In the genomic region with DNA sequence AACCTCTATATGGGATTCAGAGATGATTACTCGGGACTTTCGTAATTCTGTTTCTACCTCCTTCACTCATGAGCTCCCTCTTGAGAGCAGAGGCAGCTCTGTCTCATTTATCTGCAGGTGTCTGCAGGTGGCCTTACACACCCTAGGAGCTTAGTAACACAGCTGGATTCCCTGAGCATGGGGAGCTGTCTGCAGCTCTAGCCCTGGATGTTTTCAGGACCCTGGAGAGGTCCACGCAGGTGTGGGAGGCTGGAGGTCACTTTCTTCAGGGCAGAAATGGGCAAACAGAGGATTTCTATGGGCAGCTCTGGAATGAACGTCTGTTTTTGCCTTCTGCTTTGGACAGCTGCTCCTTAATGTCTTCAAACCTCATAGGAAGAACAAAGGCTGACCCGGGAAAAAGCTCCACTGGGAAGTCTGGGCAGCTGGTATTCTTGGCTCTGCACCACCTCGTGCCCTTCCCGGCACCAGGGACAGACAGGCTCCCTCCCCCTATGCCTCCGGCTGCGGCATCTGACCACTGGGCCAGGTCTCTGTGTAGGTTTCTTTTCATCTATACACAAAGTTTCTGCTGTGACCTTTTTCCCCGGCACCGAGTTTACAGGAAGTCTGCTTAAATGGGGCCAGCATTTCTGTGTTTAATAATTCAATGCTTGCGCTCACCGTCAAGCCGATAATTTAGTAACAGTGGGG, we compare ENCODE assay signal across 13 cellular contexts.
A peak's percentile ranks its signal among the peaks of the same experiment; 100 is the strongest.
DNase-seq lines count a peak whose midpoint lies in the region; ATAC-seq and TF ChIP-seq lines count a peak whose summit lies in the region.
"Had no signal": no experiment of that assay in that cellular context is flagged by ENCODE, and none has a peak within 500 bp of the region (broad histone marks: within the 10 kb centered on the region; RNA-seq: fewer than 3 reads in every experiment).

No MANE protein-coding gene starts in this region.

- H2AFZ ChIP-seq in PC-3 (ENCODE audit: low read length), result no peak overlapping the region

- H4K20me1 ChIP-seq in PC-3 (ENCODE audit: low read length), result no peaks in the 10 kb centered on the region

- no peak overlapping the region for H3K27ac Mint-ChIP-seq in activated CD4-positive, alpha-beta T cell treated with anti-CD3 and anti-CD28 coated beads, Interleukin-2, amount 10 ng/mL, durations not matched to agents 24 days and 14 days
- H3K27ac Mint-ChIP-seq: nephron had no signal

- no peaks in the 10 kb centered on the region for H3K27me3 Mint-ChIP-seq in activated CD4-positive, alpha-beta T cell treated with anti-CD3 and anti-CD28 coated beads, Interleukin-2, amount 10 ng/mL, durations not matched to agents 24 days and 14 days

- no peaks in the 10 kb centered on the region for H3K4me1 Mint-ChIP-seq in activated CD4-positive, alpha-beta T cell treated with anti-CD3 and anti-CD28 coated beads, Interleukin-2, amount 10 ng/mL, durations not matched to agents 24 days and 14 days

- H3K27me3 ChIP-seq in PC-3 (ENCODE audit: low read length) (peaks cover 27% of the 10 kb centered on the region), foreskin keratinocyte (no peaks in the 10 kb centered on the region)

- no peak overlapping the region for H3K4me3 ChIP-seq in PC-3 (ENCODE audit: low read length)
- no peak overlapping the region for H3K4me3 ChIP-seq in foreskin fibroblast (ENCODE audit: low read depth in 1 of 2, low read length in 2 of 2)
- H3K4me3 ChIP-seq: dorsolateral prefrontal cortex had no signal

- H3K9me3 ChIP-seq in PC-3 (ENCODE audit: low read length), result no peaks in the 10 kb centered on the region

- no peak overlapping the region for H3K9ac ChIP-seq in PC-3 (ENCODE audit: low read length)

- H3K9me2 ChIP-seq in PC-3 (replicated peaks; ENCODE audit: low read length), result no peaks in the 10 kb centered on the region

- no peak overlapping the region for H3K4me3 Mint-ChIP-seq in activated CD4-positive, alpha-beta T cell treated with anti-CD3 and anti-CD28 coated beads, Interleukin-2, amount 10 ng/mL, durations not matched to agents 24 days and 14 days
- H3K4me3 Mint-ChIP-seq: nephron had no signal

- POLR2A ChIA-PET in PC-3 (lab: Charles Lee; ENCODE audit: unreplicated experiment), result no interaction called here

- BruUV-seq in PC-3 (replicated peaks; lab: Mats Ljungman, UMichigan), result no TSS peak

- intact Hi-C loops in activated CD4-positive, alpha-beta T cell treated with anti-CD3 and anti-CD28 coated beads, Interleukin-2, amount 10 ng/mL, durations not matched to agents 24 days and 14 days (cut with micrococcal nuclease), result no loop called here
- intact Hi-C loops in PC-3 (cut with micrococcal nuclease), result no loop called here

- H3K36me3 ChIP-seq in PC-3 (ENCODE audit: low read depth, low read length), result no peaks in the 10 kb centered on the region

- no peak overlapping the region for H3K27ac ChIP-seq in PC-3 (ENCODE audit: low read length)
- H3K27ac ChIP-seq in foreskin keratinocyte, result no peak overlapping the region

- H3K36me3 Mint-ChIP-seq in activated CD4-positive, alpha-beta T cell treated with anti-CD3 and anti-CD28 coated beads, Interleukin-2, amount 10 ng/mL, durations not matched to agents 24 days and 14 days (ENCODE audit: low read depth), result no peaks in the 10 kb centered on the region

- H3K4me2 ChIP-seq in PC-3 (ENCODE audit: low read length), result no peak overlapping the region

- CTCF ChIA-PET in PC-3 (lab: Charles Lee), result interaction anchor here (0.6 kb wide), 1 partner anchor 537 kb away, joined by 5 read pairs; no protein-coding TSS in a partner anchor

- H3F3A ChIP-seq in PC-3 (ENCODE audit: low read length, unreplicated experiment), result no peaks in the 10 kb centered on the region

- H3K4me1 ChIP-seq in PC-3 (ENCODE audit: insufficient read depth, low read length) (no peaks in the 10 kb centered on the region), foreskin keratinocyte (no peaks in the 10 kb centered on the region)

- H3K79me2 ChIP-seq in PC-3 (ENCODE audit: low read length), result no peaks in the 10 kb centered on the region

- no peak for TF ChIP-seq CTCF in PC-3 (conservative IDR thresholded peaks at IDR 0.05; ENCODE audit: low read depth, low read length)
- TF ChIP-seq CTCF in foreskin keratinocyte (conservative IDR thresholded peaks at IDR 0.05), result no peak
- no peak for TF ChIP-seq CTCF in foreskin fibroblast (IDR thresholded peaks at IDR 0.05; ENCODE audit: low read depth, low read length)

- ATAC-seq in PC-3 (peak; percentile 42; the same call in 1 of the 2 replicates), foreskin keratinocyte (peak; percentile 18), GM18520 (IDR thresholded peaks at IDR 0.05; ENCODE audit: unreplicated experiment) (no peak)
- ATAC-seq: stimulated activated naive CD8-positive, alpha-beta T cell treated with anti-CD3 and anti-CD28 coated beads, Interleukin-15, Interleukin-2, amounts not matched to agents 100 U/mL and 50 U/mL, for 24 hours had no signal

- DNase-seq in activated CD4-positive, alpha-beta T cell treated with anti-CD3 and anti-CD28 coated beads, Interleukin-2, amount 10 ng/mL, durations not matched to agents 24 days and 14 days, result peak; percentile 62
- no peak for DNase-seq in activated CD4-positive, alpha-beta T cell treated with anti-CD3 and anti-CD28 coated beads for 1 hour
- DNase-seq in PC-3 (peak; percentile 62), foreskin keratinocyte (no peak), renal cortical epithelial cell (ENCODE audit: low read depth) (peak; percentile 3), foreskin fibroblast (no peak), MV-4-11 (lab: John Stamatoyannopoulos, UW) (no peak)
- DNase-seq: NCI-H526 treated with DMSO at 0.1 percent for 48 hours; stimulated activated naive CD8-positive, alpha-beta T cell treated with anti-CD3 and anti-CD28 coated beads, Interleukin-15, Interleukin-2, amounts not matched to agents 100 U/mL and 50 U/mL, for 24 hours; T-helper 9 cell had no signal

- peaks cover 6% of the 10 kb centered on the region for H3K9me3 Mint-ChIP-seq in activated CD4-positive, alpha-beta T cell treated with anti-CD3 and anti-CD28 coated beads, Interleukin-2, amount 10 ng/mL, durations not matched to agents 24 days and 14 days

Comparison
In these comparisons a context has a peak if more than half of its experiments do, and no peak if none do; other contexts are left out.
1. DNase-seq: peak in activated CD4-positive, alpha-beta T cell treated with anti-CD3 and anti-CD28 coated beads, Interleukin-2, amount 10 ng/mL, durations not matched to agents 24 days and 14 days (single experiment), PC-3 (single experiment) and renal cortical epithelial cell (single experiment); none in activated CD4-positive, alpha-beta T cell treated with anti-CD3 and anti-CD28 coated beads for 1 hour (single experiment), foreskin keratinocyte (0 of 2), foreskin fibroblast (0 of 2) and MV-4-11 (single experiment).